16 cellular contexts compared by ENCODE assay signal in the genomic region with DNA sequence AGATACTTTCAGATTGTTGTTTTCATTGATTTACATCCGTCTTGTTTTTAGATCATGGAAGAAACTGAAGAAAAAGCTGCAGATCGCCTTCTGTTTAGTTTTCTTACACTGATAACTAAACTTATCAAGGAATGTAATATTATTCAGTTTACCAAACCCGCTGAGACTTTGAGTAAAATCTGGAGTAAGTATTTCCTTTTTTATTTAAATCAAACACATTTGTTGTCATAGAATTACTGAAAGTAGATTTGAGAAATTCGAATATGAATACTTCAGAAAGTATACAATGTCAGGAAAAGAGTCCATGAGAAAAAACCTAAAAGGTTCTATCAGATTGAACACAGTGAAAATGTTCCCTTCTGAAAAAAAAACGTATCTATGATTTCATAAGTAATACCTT. TPM values are rescaled to one million over a fixed set of nuclear protein-coding genes. Genes with fewer than 3 reads are reported as not detected.
DNase-seq lines count a peak whose midpoint lies in the region; ATAC-seq and TF ChIP-seq lines count a peak whose summit lies in the region.
"Had no signal": no experiment of that assay in that cellular context is flagged by ENCODE, and none has a peak within 500 bp of the region (broad histone marks: within the 10 kb centered on the region; RNA-seq: fewer than 3 reads in every experiment).

No MANE protein-coding gene starts in this region.

- H3K27me3 ChIP-seq in CD4-positive, alpha-beta memory T cell (ENCODE audit: insufficient read depth, low read length): no peaks in the 10 kb centered on the region
- no peaks in the 10 kb centered on the region for H3K27me3 ChIP-seq in uterus

- POLR2A ChIA-PET in activated CD8-positive, alpha-beta T cell treated with anti-CD3 and anti-CD28 coated beads for 36 hours (lab: Charles Lee): no interaction called here
- POLR2A ChIA-PET in activated CD8-positive, alpha-beta T cell treated with anti-CD3 and anti-CD28 coated beads, Interleukin-2, amount 10 ng/mL, durations not matched to agents 7 days and 5 days (lab: Charles Lee): no interaction called here
- POLR2A ChIA-PET in CD4-positive, alpha-beta memory T cell (lab: Charles Lee; ENCODE audit: partially characterized antibody): no interaction called here

- no peaks in the 10 kb centered on the region for H3K9me3 ChIP-seq in CD4-positive, alpha-beta memory T cell (ENCODE audit: control insufficient read depth in 1 of 2, low read length in 2 of 2)
- no peaks in the 10 kb centered on the region for H3K9me3 ChIP-seq in uterus

- H3K27ac ChIP-seq in CD4-positive, alpha-beta memory T cell (ENCODE audit: low read depth, low read length): no peak overlapping the region
- H3K27ac ChIP-seq in uterus: no peak overlapping the region
- H3K27ac ChIP-seq: GM23248 had no signal

- intact Hi-C loops in activated CD8-positive, alpha-beta T cell treated with anti-CD3 and anti-CD28 coated beads for 36 hours (cut with micrococcal nuclease): no loop called here
- intact Hi-C loops in CD4-positive, alpha-beta memory T cell (cut with micrococcal nuclease): no loop called here
- intact Hi-C loops in uterus (cut with DNase I; ENCODE audit: low total_unique reads): no loop called here

- no peaks in the 10 kb centered on the region for H3K9me3 Mint-ChIP-seq in activated CD8-positive, alpha-beta T cell treated with anti-CD3 and anti-CD28 coated beads for 36 hours
- H3K9me3 Mint-ChIP-seq in activated CD8-positive, alpha-beta T cell treated with anti-CD3 and anti-CD28 coated beads, Interleukin-2, amount 10 ng/mL, durations not matched to agents 7 days and 5 days (ENCODE audit: insufficient read depth): no peaks in the 10 kb centered on the region
- H3K9me3 Mint-ChIP-seq in CD4-positive, alpha-beta memory T cell: no peaks in the 10 kb centered on the region
- H3K9me3 Mint-ChIP-seq in activated naive CD8-positive, alpha-beta T cell treated with anti-CD3 and anti-CD28 coated beads for 36 hours: no peaks in the 10 kb centered on the region
- H3K9me3 Mint-ChIP-seq in mesothelial cell of epicardium: no peaks in the 10 kb centered on the region

- peaks cover 8% of the 10 kb centered on the region for H3K36me3 ChIP-seq in CD4-positive, alpha-beta memory T cell (ENCODE audit: insufficient read depth, low read length)
- no peaks in the 10 kb centered on the region for H3K36me3 ChIP-seq in uterus

- TF ChIP-seq CTCF in activated CD8-positive, alpha-beta T cell treated with anti-CD3 and anti-CD28 coated beads for 36 hours (IDR thresholded peaks at IDR 0.05): no peak
- TF ChIP-seq CTCF in mesothelial cell of epicardium (IDR thresholded peaks at IDR 0.05; ENCODE audit: unreplicated experiment): no peak
- no peak for TF ChIP-seq CTCF in uterus (IDR thresholded peaks at IDR 0.05)

- ATAC-seq in activated CD8-positive, alpha-beta T cell treated with anti-CD3 and anti-CD28 coated beads for 36 hours: no peak
- no peak for ATAC-seq in activated CD8-positive, alpha-beta T cell treated with anti-CD3 and anti-CD28 coated beads, Interleukin-2, amount 10 ng/mL, durations not matched to agents 7 days and 5 days
- ATAC-seq: HCT116 had no signal

- no peaks in the 10 kb centered on the region for H3K27me3 Mint-ChIP-seq in activated CD8-positive, alpha-beta T cell treated with anti-CD3 and anti-CD28 coated beads for 36 hours
- H3K27me3 Mint-ChIP-seq in activated CD8-positive, alpha-beta T cell treated with anti-CD3 and anti-CD28 coated beads, Interleukin-2, amount 10 ng/mL, durations not matched to agents 7 days and 5 days (ENCODE audit: low read depth): no peaks in the 10 kb centered on the region
- H3K27me3 Mint-ChIP-seq in CD4-positive, alpha-beta memory T cell: no peaks in the 10 kb centered on the region
- no peaks in the 10 kb centered on the region for H3K27me3 Mint-ChIP-seq in activated naive CD8-positive, alpha-beta T cell treated with anti-CD3 and anti-CD28 coated beads for 36 hours
- H3K27me3 Mint-ChIP-seq in mesothelial cell of epicardium (ENCODE audit: low read depth): no peaks in the 10 kb centered on the region

- H3K4me1 Mint-ChIP-seq in activated CD8-positive, alpha-beta T cell treated with anti-CD3 and anti-CD28 coated beads for 36 hours (ENCODE audit: low read depth): no peaks in the 10 kb centered on the region
- no peaks in the 10 kb centered on the region for H3K4me1 Mint-ChIP-seq in activated CD8-positive, alpha-beta T cell treated with anti-CD3 and anti-CD28 coated beads, Interleukin-2, amount 10 ng/mL, durations not matched to agents 7 days and 5 days (ENCODE audit: low read depth)
- no peaks in the 10 kb centered on the region for H3K4me1 Mint-ChIP-seq in CD4-positive, alpha-beta memory T cell
- H3K4me1 Mint-ChIP-seq in activated naive CD8-positive, alpha-beta T cell treated with anti-CD3 and anti-CD28 coated beads for 36 hours: no peaks in the 10 kb centered on the region
- H3K4me1 Mint-ChIP-seq in mesothelial cell of epicardium: no peaks in the 10 kb centered on the region

- DNase-seq in activated CD8-positive, alpha-beta T cell treated with anti-CD3 and anti-CD28 coated beads for 36 hours: no peak
- no peak for DNase-seq in activated CD8-positive, alpha-beta T cell treated with anti-CD3 and anti-CD28 coated beads, Interleukin-2, amount 10 ng/mL, durations not matched to agents 7 days and 5 days
- no peak for DNase-seq in CD4-positive, alpha-beta memory T cell
- DNase-seq in activated naive CD8-positive, alpha-beta T cell treated with anti-CD3 and anti-CD28 coated beads for 36 hours: no peak
- DNase-seq in mesothelial cell of epicardium (ENCODE audit: low spot score in 2 of 2, unreplicated experiment in 2 of 2) (no peak), NK-92 (lab: John Stamatoyannopoulos, UW; ENCODE audit: unreplicated experiment) (no peak), NCI-H1694 treated with DMSO at 0.1 percent for 48 hours (lab: John Stamatoyannopoulos, UW) (no peak), uterus (no peak)
- DNase-seq: GDM1; GM23248; NCI-H187 treated with DMSO at 0.1 percent for 48 hours; NCI-H345; NCI-H69; NK-92 treated with Interleukin-12 subunit alpha and Interleukin-12 subunit beta, amount 100 ng/mL, for 24 hours; RPMI8226 had no signal

- no peak for TF ChIP-seq POLR2A in uterus (IDR thresholded peaks at IDR 0.05)

- no peak overlapping the region for H3K4me3 ChIP-seq in CD4-positive, alpha-beta memory T cell (ENCODE audit: low read length in 2 of 2)
- H3K4me3 ChIP-seq in uterus: no peak overlapping the region
- H3K4me3 ChIP-seq: GM23248 had no signal

- H3K27ac Mint-ChIP-seq in activated CD8-positive, alpha-beta T cell treated with anti-CD3 and anti-CD28 coated beads for 36 hours: peak overlapping the region; percentile 17
- no peak overlapping the region for H3K27ac Mint-ChIP-seq in activated CD8-positive, alpha-beta T cell treated with anti-CD3 and anti-CD28 coated beads, Interleukin-2, amount 10 ng/mL, durations not matched to agents 7 days and 5 days
- H3K27ac Mint-ChIP-seq in CD4-positive, alpha-beta memory T cell: peak overlapping the region in 6 of 7 donors; percentile 1 to 74 (median 40)
- H3K27ac Mint-ChIP-seq in activated naive CD8-positive, alpha-beta T cell treated with anti-CD3 and anti-CD28 coated beads for 36 hours: peak overlapping the region; percentile 1
- H3K27ac Mint-ChIP-seq in mesothelial cell of epicardium: peak overlapping the region; percentile 6

- no peaks in the 10 kb centered on the region for H3K4me1 ChIP-seq in CD4-positive, alpha-beta memory T cell (ENCODE audit: insufficient read depth, low read length)
- H3K4me1 ChIP-seq in uterus: no peaks in the 10 kb centered on the region

- no peak overlapping the region for H3K4me3 Mint-ChIP-seq in activated CD8-positive, alpha-beta T cell treated with anti-CD3 and anti-CD28 coated beads for 36 hours
- H3K4me3 Mint-ChIP-seq in activated CD8-positive, alpha-beta T cell treated with anti-CD3 and anti-CD28 coated beads, Interleukin-2, amount 10 ng/mL, durations not matched to agents 7 days and 5 days: no peak overlapping the region
- no peak overlapping the region for H3K4me3 Mint-ChIP-seq in CD4-positive, alpha-beta memory T cell
- H3K4me3 Mint-ChIP-seq in activated naive CD8-positive, alpha-beta T cell treated with anti-CD3 and anti-CD28 coated beads for 36 hours: no peak overlapping the region
- no peak overlapping the region for H3K4me3 Mint-ChIP-seq in mesothelial cell of epicardium

- CTCF ChIA-PET in activated CD8-positive, alpha-beta T cell treated with anti-CD3 and anti-CD28 coated beads for 36 hours (lab: Charles Lee): no interaction called here
- CTCF ChIA-PET in activated CD8-positive, alpha-beta T cell treated with anti-CD3 and anti-CD28 coated beads, Interleukin-2, amount 10 ng/mL, durations not matched to agents 7 days and 5 days (lab: Charles Lee): no interaction called here
- CTCF ChIA-PET in CD4-positive, alpha-beta memory T cell (lab: Charles Lee; ENCODE audit: partially characterized antibody): no interaction called here

- peaks cover 60% of the 10 kb centered on the region for H3K36me3 Mint-ChIP-seq in activated CD8-positive, alpha-beta T cell treated with anti-CD3 and anti-CD28 coated beads for 36 hours (ENCODE audit: low read depth)
- peaks cover 61% of the 10 kb centered on the region for H3K36me3 Mint-ChIP-seq in activated CD8-positive, alpha-beta T cell treated with anti-CD3 and anti-CD28 coated beads, Interleukin-2, amount 10 ng/mL, durations not matched to agents 7 days and 5 days (ENCODE audit: low read depth)
- peaks cover 52 to 81% of the 10 kb centered on the region in 2 donors for H3K36me3 Mint-ChIP-seq in CD4-positive, alpha-beta memory T cell
- H3K36me3 Mint-ChIP-seq in activated naive CD8-positive, alpha-beta T cell treated with anti-CD3 and anti-CD28 coated beads for 36 hours: peaks cover 40% of the 10 kb centered on the region
- peaks cover 61% of the 10 kb centered on the region for H3K36me3 Mint-ChIP-seq in mesothelial cell of epicardium

RNA-seq across cellular contexts. Expression of a gene that starts 32.0 kb away (rescaled TPM):
- 10 to 100 TPM; 52.5 to 58.6 TPM for total RNA-seq in activated CD8-positive, alpha-beta T cell treated with anti-CD3 and anti-CD28 coated beads for 36 hours
- total RNA-seq in activated CD8-positive, alpha-beta T cell treated with anti-CD3 and anti-CD28 coated beads, Interleukin-2, amount 10 ng/mL, durations not matched to agents 7 days and 5 days: 10 to 100 TPM; 40.1 to 40.4 TPM
- 10 to 100 TPM; 37.9 to 41.0 TPM for total RNA-seq in CD4-positive, alpha-beta memory T cell
- polyA plus RNA-seq in CD4-positive, alpha-beta memory T cell: 10 to 100 TPM; 34.8 to 41.5 TPM
- total RNA-seq in activated naive CD8-positive, alpha-beta T cell treated with anti-CD3 and anti-CD28 coated beads for 36 hours: 10 to 100 TPM; 66.2 to 78.0 TPM
- total RNA-seq in mesothelial cell of epicardium (78.2 to 82.5 TPM (median 78.5 TPM) in 3 replicates), uterus (100 to 1,000 TPM in 1 of 4 donors, 10 to 100 TPM in 3; 26.6 to 164 (median 61.6) TPM)
